Comparison of ENCODE assay signal across 1 cellular context in genomic region chr22:37244922-37245722, GRCh38.
TF ChIP-seq lines count a peak whose summit lies in the region.

No MANE protein-coding gene starts in this region.

TF ChIP-seq in endothelial cell of umbilical vein, 7 proteins besides CTCF, POLR2A, EP300 and RAD21:
- TF ChIP-seq GATA2 (IDR thresholded peaks at IDR 0.05; ENCODE audit: insufficient read depth, insufficient read length, low read depth, low read length), result no peak
- no peak for TF ChIP-seq POLR2AphosphoS5 (IDR thresholded peaks at IDR 0.05; ENCODE audit: insufficient read depth, low read depth, low read length)
- TF ChIP-seq JUN (IDR thresholded peaks at IDR 0.05; ENCODE audit: borderline replicate concordance, insufficient read depth, insufficient read length, low read depth), result no peak
- TF ChIP-seq FOS (IDR thresholded peaks at IDR 0.05; ENCODE audit: borderline replicate concordance, insufficient read depth, low read length), result no peak
- no peak for TF ChIP-seq MYC (IDR thresholded peaks at IDR 0.05; ENCODE audit: low read depth, low read length)
- TF ChIP-seq EZH2 (IDR thresholded peaks at IDR 0.05; ENCODE audit: borderline replicate concordance, low read depth, low read length, severe bottlenecking), result no peak
- no peak for TF ChIP-seq MAX (IDR thresholded peaks at IDR 0.05; ENCODE audit: insufficient read depth, insufficient read length)
TF ChIP-seq in endothelial cell of umbilical vein: peak in this region for 0.
